21 cellular contexts compared by ENCODE assay signal in the genomic region with DNA sequence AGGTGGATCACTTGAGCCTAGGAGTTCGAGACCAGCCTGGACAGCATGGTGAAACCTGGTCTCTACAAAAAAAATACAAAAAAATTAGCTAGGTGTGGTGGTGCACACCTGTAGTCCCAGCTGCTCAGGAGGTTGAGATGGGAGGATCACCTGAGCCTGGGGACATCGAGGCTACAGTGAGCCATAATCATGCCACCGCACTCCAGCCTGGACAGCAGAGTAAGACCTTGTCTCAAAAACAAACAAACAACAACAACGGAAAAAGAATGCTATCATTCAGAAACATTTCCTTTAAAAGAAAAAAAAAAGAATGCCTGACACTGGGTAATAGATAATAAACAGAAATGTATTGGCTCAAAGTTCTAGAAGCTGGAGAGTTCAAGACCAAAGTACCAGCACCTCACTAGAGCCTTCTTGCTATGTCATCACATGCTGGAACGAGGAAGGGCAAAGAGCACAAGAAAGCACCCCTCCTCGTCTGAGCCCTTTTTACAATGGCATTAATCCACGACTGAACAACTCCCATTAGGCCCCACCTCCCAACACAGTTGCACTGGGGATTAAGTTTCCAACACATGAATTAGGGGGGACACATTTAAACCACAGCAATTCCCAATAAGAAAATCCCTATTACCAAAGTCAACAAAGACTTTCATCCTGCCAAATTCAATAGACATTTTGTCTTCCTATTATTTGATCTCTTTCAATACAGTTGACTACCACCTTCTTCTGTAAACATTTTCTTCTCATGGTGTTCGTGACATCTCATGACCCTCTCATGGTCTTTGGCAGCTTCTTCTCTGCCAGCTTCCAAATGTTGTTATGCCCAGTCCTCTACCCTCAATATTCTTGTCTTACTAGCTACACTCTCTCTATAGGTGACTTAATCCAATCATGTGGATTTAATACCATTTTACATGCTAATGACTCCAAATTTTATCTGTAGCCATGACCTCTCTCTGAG. TPM values are rescaled to one million over a fixed set of nuclear protein-coding genes. Genes with fewer than 3 reads are reported as not detected.
"Had no signal": no experiment of that assay in that cellular context is flagged by ENCODE, and none has a peak within 500 bp of the region (broad histone marks: within the 10 kb centered on the region; RNA-seq: fewer than 3 reads in every experiment).

No MANE protein-coding gene starts in this region.

- H3K9me3 ChIP-seq: ascending aorta, body of pancreas had no signal

- H3K4me3 ChIP-seq: ascending aorta, body of pancreas had no signal

- H3K4me1 ChIP-seq: ascending aorta, body of pancreas had no signal

- ATAC-seq: activated naive CD4-positive, alpha-beta T cell treated with anti-CD3 and anti-CD28 coated beads, Interleukin-2, amount 50 U/mL, for 72 hours; activated naive CD8-positive, alpha-beta T cell treated with anti-CD3 and anti-CD28 coated beads, Interleukin-2, amount 50 U/mL, for 24 hours; activated T-cell treated with anti-CD3 and anti-CD28 coated beads, Interleukin-2, amount 50 U/mL, for 4 hours; body of pancreas had no signal

- DNase-seq: activated B cell treated with CpG ODN at 0.5 μM for 24 hours; activated CD4-positive, alpha-beta memory T cell treated with anti-CD3 and anti-CD28 coated beads for 36 hours; activated CD4-positive, alpha-beta T cell treated with anti-CD3 and anti-CD28 coated beads for 1 hour; activated CD4-positive, alpha-beta T cell treated with anti-CD3 and anti-CD28 coated beads, Interleukin-2, amount 10 ng/mL, durations not matched to agents 7 days and 5 days; activated CD8-positive, alpha-beta memory T cell treated with anti-CD3 and anti-CD28 coated beads for 24 hours; activated effector memory CD4-positive, alpha-beta T cell treated with anti-CD3 and anti-CD28 coated beads, Interleukin-2, amount 50 U/mL, for 16 hours; activated naive CD4-positive, alpha-beta T cell treated with Interleukin-2 at 50 U/mL for 16 hours; activated naive CD8-positive, alpha-beta T cell treated with anti-CD3 and anti-CD28 coated beads, Interleukin-2, amount 50 U/mL, for 24 hours; activated T-cell treated with anti-CD3 and anti-CD28 coated beads, Interleukin-2, amount 50 U/mL, for 4 hours; amniotic stem cell; body of pancreas; central memory CD4-positive, alpha-beta T cell; NCI-H1930; NCI-H2171; NCI-H2227 treated with DMSO at 0.1 percent for 48 hours; NCI-H446 treated with DMSO at 0.1 percent for 48 hours; NCI-H748 treated with DMSO at 0.1 percent for 48 hours; PC-3; SHP77 treated with DMSO at 0.1 percent for 48 hours had no signal

- H3K27ac ChIP-seq: ascending aorta, body of pancreas had no signal

- H3K27me3 ChIP-seq: ascending aorta, body of pancreas had no signal

- H3K36me3 ChIP-seq: ascending aorta had no signal

RNA-seq across cellular contexts. Expression of a gene that starts 20.0 kb away (rescaled TPM):
- total RNA-seq: activated B cell treated with CpG ODN at 0.5 μM for 24 hours; activated CD4-positive, alpha-beta memory T cell treated with anti-CD3 and anti-CD28 coated beads for 36 hours; activated CD4-positive, alpha-beta T cell treated with anti-CD3 and anti-CD28 coated beads, Interleukin-2, amount 10 ng/mL, durations not matched to agents 7 days and 5 days; activated naive CD4-positive, alpha-beta T cell treated with anti-CD3 and anti-CD28 coated beads, Interleukin-2, amount 50 U/mL, for 72 hours; ascending aorta; body of pancreas; PC-3 had no signal
